6 cellular contexts compared by ENCODE assay signal in the genomic region with DNA sequence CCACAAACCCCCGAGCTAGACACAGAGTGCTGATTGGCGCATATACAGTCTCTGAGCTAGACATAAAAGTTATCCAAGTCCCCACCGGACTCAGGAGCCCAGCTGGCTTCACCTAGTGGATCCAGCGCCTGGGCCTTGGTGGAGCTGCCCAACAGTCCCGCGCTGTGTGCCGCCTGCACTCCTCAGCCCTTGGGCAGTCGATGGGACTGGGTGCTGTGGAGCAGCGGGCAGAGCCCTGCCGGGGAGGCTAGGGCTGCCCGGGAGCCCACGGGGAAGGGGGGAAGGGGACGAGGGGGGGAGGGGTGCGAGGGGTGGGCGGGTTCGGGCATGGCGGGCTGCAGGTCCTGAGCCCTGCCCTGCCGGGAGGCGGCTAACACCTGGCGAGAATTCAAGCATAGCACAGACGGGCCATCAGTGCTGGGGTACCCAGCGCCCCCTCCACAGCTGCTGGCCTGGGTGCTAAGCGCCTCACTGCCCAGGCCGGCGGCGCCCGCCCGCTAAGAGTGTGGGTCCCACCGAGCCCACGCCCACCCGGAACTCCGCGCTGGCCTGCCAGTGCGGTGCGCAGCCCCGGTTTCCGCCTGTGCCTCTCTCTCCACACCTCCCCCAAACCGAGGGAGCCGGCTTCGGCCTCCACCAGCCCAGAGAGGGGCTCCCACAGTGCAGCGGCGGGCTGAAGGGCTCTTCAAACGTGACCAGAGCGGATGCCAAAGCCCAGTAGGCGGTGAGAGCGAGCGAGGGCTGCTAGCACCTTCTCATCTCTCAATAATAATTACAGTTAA.
"Had no signal": no experiment of that assay in that cellular context is flagged by ENCODE, and none has a peak within 500 bp of the region (broad histone marks: within the 10 kb centered on the region; RNA-seq: fewer than 3 reads in every experiment).

No MANE protein-coding gene starts in this region.

- DNase-seq: H9, HCEC 1CT, HFFc6, IMR-90 had no signal

- H3K4me3 ChIP-seq: GM23338, K562 had no signal

- ATAC-seq: GM23338, K562 had no signal
